ENCODE assay signal across 13 cellular contexts in the genomic region with DNA sequence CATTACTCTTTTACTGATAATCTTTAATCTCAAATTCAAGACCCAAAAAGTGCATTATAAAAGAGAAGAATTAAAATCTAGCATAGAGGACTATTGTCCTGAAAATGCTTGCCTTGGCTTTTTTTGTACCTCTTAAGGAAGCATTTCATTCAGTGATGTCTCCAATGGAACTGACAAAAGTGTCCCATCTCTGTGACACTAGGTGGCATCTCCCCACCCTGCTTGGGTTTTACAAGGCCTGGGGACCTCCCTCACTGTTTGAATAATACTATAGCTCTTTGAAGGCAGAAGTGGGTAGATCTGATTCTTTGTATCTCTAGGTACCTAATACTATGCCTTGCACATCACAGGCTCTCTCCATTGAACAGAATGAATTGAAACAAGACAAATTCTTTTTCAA.
A peak's percentile ranks its signal among the peaks of the same experiment; 100 is the strongest.
DNase-seq lines count a peak whose midpoint lies in the region; ATAC-seq, FAIRE-seq and TF ChIP-seq lines count a peak whose summit lies in the region.
"Had no signal": no experiment of that assay in that cellular context is flagged by ENCODE, and none has a peak within 500 bp of the region (broad histone marks: within the 10 kb centered on the region; RNA-seq: fewer than 3 reads in every experiment).

No MANE protein-coding gene starts in this region.

- H3K23ac ChIP-seq in H1 (ENCODE audit: insufficient read length) = no peak overlapping the region

- no peak overlapping the region for H3K18ac ChIP-seq in H1 (ENCODE audit: extremely low read depth, low read length)

- no peak overlapping the region for H2BK20ac ChIP-seq in H1 (ENCODE audit: low read length)

- no peak overlapping the region for H4K91ac ChIP-seq in H1 (replicated peaks; ENCODE audit: insufficient read length, low read length)

- no peaks in the 10 kb centered on the region for H3K9me2 ChIP-seq in Karpas-422 (replicated peaks; ENCODE audit: insufficient read depth, low read length)

- no peak overlapping the region for H2BK120ac ChIP-seq in H1 (replicated peaks; ENCODE audit: low read depth, low read length)

- TF ChIP-seq POLR2A in H1 (IDR thresholded peaks at IDR 0.05; ENCODE audit: control extremely low read depth in 1 of 2, low read depth in 2 of 2, low read length in 2 of 2) = no peak

- no peak overlapping the region for H3K4me3 ChIP-seq in left ventricle myocardium inferior
- no peak overlapping the region for H3K4me3 ChIP-seq in Karpas-422 (ENCODE audit: low read length)
- H3K4me3 ChIP-seq in H1 (ENCODE audit: extremely low read depth in 1 of 4, insufficient read depth in 2 of 4, low read depth in 3 of 4, low read length in 4 of 4) = no peak overlapping the region
- H3K4me3 ChIP-seq in ascending aorta = no peak overlapping the region
- H3K4me3 ChIP-seq: MG63 had no signal

- H3K4me2 ChIP-seq in Karpas-422 (ENCODE audit: low read depth, low read length, poor library complexity, severe bottlenecking) = no peak overlapping the region
- no peak overlapping the region for H3K4me2 ChIP-seq in H1 (ENCODE audit: insufficient read depth in 1 of 2, low read depth in 2 of 2, low read length in 2 of 2)

- no peaks in the 10 kb centered on the region for H3K79me1 ChIP-seq in H1 (ENCODE audit: low read depth, low read length)

- DNase-seq in left ventricle myocardium inferior (no peak), left ventricle myocardium superior (no peak), Karpas-422 (peak; percentile 60), H1 (ENCODE audit: low read depth in 1 of 2, low spot score in 2 of 2) (no peak), SK-N-DZ (ENCODE audit: low spot score) (no peak), NCI-H1105 (lab: John Stamatoyannopoulos, UW) (no peak), ascending aorta (ENCODE audit: low spot score in 2 of 2) (no peak)
- no peak for DNase-seq in activated CD8-positive, alpha-beta memory T cell treated with anti-CD3 and anti-CD28 coated beads, Interleukin-2, amount 50 U/mL, for 48 hours
- DNase-seq: activated effector memory CD4-positive, alpha-beta T cell treated with anti-CD3 and anti-CD28 coated beads, Interleukin-2, amount 50 U/mL, for 16 hours; MG63; NCI-H226 had no signal

- no peaks in the 10 kb centered on the region for H4K20me1 ChIP-seq in Karpas-422 (ENCODE audit: insufficient read depth, low read depth, low read length)
- H4K20me1 ChIP-seq in H1 (replicated peaks in 1 of 2; ENCODE audit: control insufficient read depth in 1 of 2, insufficient read depth in 2 of 2, low read length in 2 of 2) = no peaks in the 10 kb centered on the region

- CTCF ChIA-PET in H1 (lab: Charles Lee; ENCODE audit: partially characterized antibody) = interaction anchor here (0.6 to 2.5 kb wide), 6 partner anchors 11 to 519 kb away, joined by 3 to 10 read pairs (median 4); partner anchors contain the start of gene EPB41L4A

- no peak overlapping the region for H3K56ac ChIP-seq in H1 (replicated peaks; ENCODE audit: insufficient read length, low read depth, low read length)

- no peak overlapping the region for H4K5ac ChIP-seq in H1 (ENCODE audit: insufficient read length, low read depth, low read length)

- TF ChIP-seq EP300 in H1 (IDR thresholded peaks at IDR 0.05; ENCODE audit: borderline replicate concordance in 1 of 2, low read depth in 2 of 2, low read length in 2 of 2) = no peak

- no peak overlapping the region for H2BK5ac ChIP-seq in H1 (ENCODE audit: low read depth, low read length)

- no peak for ATAC-seq in left ventricle myocardium superior
- ATAC-seq: natural killer cell treated with Interleukin-12 subunit alpha and Interleukin-12 subunit beta and Interleukin-15 and Interleukin-18, amount 100 ng/mL, for 72 hours had no signal

- H2AFZ ChIP-seq in Karpas-422 (ENCODE audit: low read length) = no peak overlapping the region
- no peak overlapping the region for H2AFZ ChIP-seq in H1 (ENCODE audit: low read length)

- no peaks in the 10 kb centered on the region for H3K27me3 ChIP-seq in left ventricle myocardium inferior (ENCODE audit: low read depth)
- H3K27me3 ChIP-seq in Karpas-422 (ENCODE audit: low read length) = no peaks in the 10 kb centered on the region
- peaks cover 0 to 1% (median 0%) of the 10 kb centered on the region in 4 experiments; a peak in 1 of 7 replicates for H3K27me3 ChIP-seq in H1 (replicated peaks in 1 of 4; ENCODE audit: control insufficient read depth in 3 of 4, extremely low read depth in 1 of 4, insufficient read depth in 3 of 4, low read length in 3 of 4)
- H3K27me3 ChIP-seq in ascending aorta = no peaks in the 10 kb centered on the region
- H3K27me3 ChIP-seq: MG63 had no signal

- H3K79me2 ChIP-seq in Karpas-422 (ENCODE audit: low read length) = no peaks in the 10 kb centered on the region
- H3K79me2 ChIP-seq in H1 (ENCODE audit: control insufficient read depth in 1 of 2, insufficient read depth in 2 of 2, low read length in 2 of 2) = no peaks in the 10 kb centered on the region

- no peak overlapping the region for H3K14ac ChIP-seq in H1 (ENCODE audit: insufficient read length)

- peaks cover 22% of the 10 kb centered on the region for H3K36me3 ChIP-seq in left ventricle myocardium inferior
- no peaks in the 10 kb centered on the region for H3K36me3 ChIP-seq in Karpas-422 (ENCODE audit: insufficient read depth, low read length)
- H3K36me3 ChIP-seq in H1 (ENCODE audit: control insufficient read depth in 2 of 4, insufficient read depth in 4 of 4, low read length in 3 of 4) = no peaks in the 10 kb centered on the region
- H3K36me3 ChIP-seq in ascending aorta = peaks cover 0 to 5% of the 10 kb centered on the region in 2 donors
- H3K36me3 ChIP-seq: MG63 had no signal

- no peaks in the 10 kb centered on the region for H3K23me2 ChIP-seq in H1 (ENCODE audit: low read depth, low read length)

- no peaks in the 10 kb centered on the region for H3K9me3 ChIP-seq in left ventricle myocardium inferior (replicated peaks)
- no peaks in the 10 kb centered on the region for H3K9me3 ChIP-seq in Karpas-422 (ENCODE audit: low read length)
- no peaks in the 10 kb centered on the region for H3K9me3 ChIP-seq in H1 (ENCODE audit: insufficient read depth in 2 of 2, low read depth in 1 of 2, low read length in 1 of 2)
- no peaks in the 10 kb centered on the region for H3K9me3 ChIP-seq in ascending aorta
- H3K9me3 ChIP-seq: MG63 had no signal

- H3K27ac ChIP-seq in left ventricle myocardium inferior (replicated peaks) = no peak overlapping the region
- H3K27ac ChIP-seq in Karpas-422 (ENCODE audit: low read length) = no peak overlapping the region
- no peak overlapping the region for H3K27ac ChIP-seq in H1 (ENCODE audit: low read depth, low read length)
- no peak overlapping the region for H3K27ac ChIP-seq in ascending aorta

- no peak overlapping the region for H3K9ac ChIP-seq in Karpas-422 (ENCODE audit: low read length)
- H3K9ac ChIP-seq in H1 (replicated peaks in 1 of 4; ENCODE audit: extremely low read depth in 1 of 4, low read depth in 3 of 4, low read length in 3 of 4) = no peak overlapping the region

- POLR2A ChIA-PET in H1 (lab: Charles Lee; ENCODE audit: partially characterized antibody) = interaction anchor here (0.7 kb wide), 1 partner anchor 171 kb away, joined by 3 read pairs; no protein-coding TSS in a partner anchor

- H3K4ac ChIP-seq in H1 (replicated peaks; ENCODE audit: insufficient read length, low read depth, low read length) = no peak overlapping the region

- H3K4me1 ChIP-seq in left ventricle myocardium inferior (peaks cover 6% of the 10 kb centered on the region), Karpas-422 (ENCODE audit: low read length) (peaks cover 13% of the 10 kb centered on the region; the same call in 1 of the 2 replicates), H1 (replicated peaks in 1 of 4; ENCODE audit: control insufficient read depth in 3 of 4, insufficient read depth in 4 of 4, low read length in 3 of 4) (peaks cover 0 to 3% (median under 1%) of the 10 kb centered on the region in 4 experiments; a peak in 1 of 7 replicates), ascending aorta (no peaks in the 10 kb centered on the region)

- peak; percentile 36 for TF ChIP-seq CTCF in left ventricle myocardium inferior (IDR thresholded peaks at IDR 0.05; ENCODE audit: borderline replicate concordance)
- no peak for TF ChIP-seq CTCF in H1 (IDR thresholded peaks at IDR 0.05; ENCODE audit: control extremely low read depth in 1 of 3, insufficient read depth in 1 of 3, low read depth in 1 of 3, low read length in 3 of 3)
- TF ChIP-seq CTCF in ascending aorta (IDR thresholded peaks at IDR 0.05) = no peak

- H2AK5ac ChIP-seq in H1 (ENCODE audit: low read depth, low read length) = no peak overlapping the region

- no peak overlapping the region for H4K8ac ChIP-seq in H1 (ENCODE audit: extremely low read depth, insufficient read depth, low read length)

- intact Hi-C loops in left ventricle myocardium inferior (cut with micrococcal nuclease) (no loop called here), left ventricle myocardium superior (cut with micrococcal nuclease) (no loop called here), ascending aorta (cut with DNase I) (no loop called here)

- no peak overlapping the region for H2BK12ac ChIP-seq in H1 (ENCODE audit: low read depth, low read length)

- no peak overlapping the region for H2BK15ac ChIP-seq in H1 (ENCODE audit: low read length)

- no peak for FAIRE-seq in H1 (lab: Jason Lieb, UNC)
- FAIRE-seq: frontal cortex had no signal

- TF ChIP-seq RAD21 in H1 (IDR thresholded peaks at IDR 0.05 in 1 of 2, conservative IDR thresholded peaks at IDR 0.05 in 1 of 2; ENCODE audit: low read depth in 2 of 2, low read length in 2 of 2) = peak; percentile 13 to 22; a peak in 2 of 4 replicates

TF ChIP-seq in H1, 55 proteins besides CTCF, POLR2A, EP300 and RAD21 (continues in another document):
- TF ChIP-seq SRF (IDR thresholded peaks at IDR 0.05; ENCODE audit: low read depth, low read length) (no peak), YY1 (IDR thresholded peaks at IDR 0.05; ENCODE audit: low read depth, low read length) (no peak), SP4 (IDR thresholded peaks at IDR 0.05; ENCODE audit: low read length) (no peak), SIRT6 (IDR thresholded peaks at IDR 0.05; ENCODE audit: low read length) (no peak), TBP (IDR thresholded peaks at IDR 0.05; ENCODE audit: low read depth, low read length) (no peak), EGR1 (IDR thresholded peaks at IDR 0.05; ENCODE audit: borderline replicate concordance, low read depth, low read length) (no peak), ATF2 (IDR thresholded peaks at IDR 0.05; ENCODE audit: low read length) (no peak), POU5F1 (IDR thresholded peaks at IDR 0.05; ENCODE audit: low read depth, low read length) (no peak), BRCA1 (IDR thresholded peaks at IDR 0.05; ENCODE audit: low read depth, low read length) (no peak)
